ENCODE assay signal across 1 cellular context in the genomic region with DNA sequence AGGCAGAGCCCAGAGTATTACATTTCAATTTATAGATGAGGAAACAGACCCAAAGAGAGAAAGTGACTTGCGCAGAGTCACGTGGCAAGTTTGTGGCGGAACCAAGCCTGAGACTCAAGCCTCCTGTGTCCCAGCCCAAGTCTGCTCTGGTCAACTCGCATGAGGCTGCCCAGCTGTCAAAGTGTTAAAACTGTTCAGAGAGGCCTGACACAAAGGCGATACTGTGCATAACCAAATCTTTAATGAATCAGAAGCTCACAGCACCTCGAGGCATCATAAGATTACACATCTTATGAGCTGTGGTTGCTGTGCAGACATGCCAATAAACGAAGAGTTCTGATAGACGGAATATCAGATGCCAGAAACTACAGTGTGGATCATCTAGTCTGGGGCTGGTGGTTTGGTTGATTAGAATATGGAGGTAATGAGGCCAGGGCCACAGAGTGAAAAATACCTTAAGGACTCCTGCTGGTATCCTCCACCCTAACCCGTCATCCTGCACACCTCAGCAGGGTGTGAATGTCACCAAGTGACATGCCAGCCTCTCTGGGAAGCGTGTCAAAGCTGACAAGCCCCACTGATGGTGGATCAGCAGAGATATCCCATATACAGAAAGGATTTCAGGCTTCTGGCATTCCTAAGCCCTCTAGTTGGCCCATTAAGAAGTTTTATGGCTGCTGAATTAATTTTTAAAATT.
TF ChIP-seq lines count a peak whose summit lies in the region.

No MANE protein-coding gene starts in this region.

TF ChIP-seq in neural cell, 6 proteins besides CTCF, POLR2A, EP300 and RAD21 (continued from another document):
- TF ChIP-seq, protein P1, sequence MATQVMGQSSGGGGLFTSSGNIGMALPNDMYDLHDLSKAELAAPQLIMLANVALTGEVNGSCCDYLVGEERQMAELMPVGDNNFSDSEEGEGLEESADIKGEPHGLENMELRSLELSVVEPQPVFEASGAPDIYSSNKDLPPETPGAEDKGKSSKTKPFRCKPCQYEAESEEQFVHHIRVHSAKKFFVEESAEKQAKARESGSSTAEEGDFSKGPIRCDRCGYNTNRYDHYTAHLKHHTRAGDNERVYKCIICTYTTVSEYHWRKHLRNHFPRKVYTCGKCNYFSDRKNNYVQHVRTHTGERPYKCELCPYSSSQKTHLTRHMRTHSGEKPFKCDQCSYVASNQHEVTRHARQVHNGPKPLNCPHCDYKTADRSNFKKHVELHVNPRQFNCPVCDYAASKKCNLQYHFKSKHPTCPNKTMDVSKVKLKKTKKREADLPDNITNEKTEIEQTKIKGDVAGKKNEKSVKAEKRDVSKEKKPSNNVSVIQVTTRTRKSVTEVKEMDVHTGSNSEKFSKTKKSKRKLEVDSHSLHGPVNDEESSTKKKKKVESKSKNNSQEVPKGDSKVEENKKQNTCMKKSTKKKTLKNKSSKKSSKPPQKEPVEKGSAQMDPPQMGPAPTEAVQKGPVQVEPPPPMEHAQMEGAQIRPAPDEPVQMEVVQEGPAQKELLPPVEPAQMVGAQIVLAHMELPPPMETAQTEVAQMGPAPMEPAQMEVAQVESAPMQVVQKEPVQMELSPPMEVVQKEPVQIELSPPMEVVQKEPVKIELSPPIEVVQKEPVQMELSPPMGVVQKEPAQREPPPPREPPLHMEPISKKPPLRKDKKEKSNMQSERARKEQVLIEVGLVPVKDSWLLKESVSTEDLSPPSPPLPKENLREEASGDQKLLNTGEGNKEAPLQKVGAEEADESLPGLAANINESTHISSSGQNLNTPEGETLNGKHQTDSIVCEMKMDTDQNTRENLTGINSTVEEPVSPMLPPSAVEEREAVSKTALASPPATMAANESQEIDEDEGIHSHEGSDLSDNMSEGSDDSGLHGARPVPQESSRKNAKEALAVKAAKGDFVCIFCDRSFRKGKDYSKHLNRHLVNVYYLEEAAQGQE (IDR thresholded peaks at IDR 0.05; ENCODE audit: borderline replicate concordance): no peak
- TF ChIP-seq SMC3 (conservative IDR thresholded peaks at IDR 0.05; ENCODE audit: poor library complexity) (no peak), EZH2 (IDR thresholded peaks at IDR 0.05; ENCODE audit: borderline replicate concordance, insufficient read depth, low read length, poor library complexity, severe bottlenecking) (no peak), POLR2AphosphoS5 (IDR thresholded peaks at IDR 0.05) (no peak)
